In genomic region chr19:55901369-55902079, GRCh38 we compare ENCODE assay signal across 17 cellular contexts. TPM values are rescaled to one million over a fixed set of nuclear protein-coding genes. Genes with fewer than 3 reads are reported as not detected.
DNase-seq lines count a peak whose midpoint lies in the region; ATAC-seq and TF ChIP-seq lines count a peak whose summit lies in the region.
"Had no signal": no experiment of that assay in that cellular context is flagged by ENCODE, and none has a peak within 500 bp of the region (broad histone marks: within the 10 kb centered on the region; RNA-seq: fewer than 3 reads in every experiment).

No MANE protein-coding gene starts in this region.

- CTCF ChIA-PET in Panc1 (lab: Charles Lee) = no interaction called here

- ATAC-seq in Panc1 (peak; percentile 60), HG03432 (IDR thresholded peaks at IDR 0.05; ENCODE audit: unreplicated experiment) (no peak)

- H3K36me3 ChIP-seq in Panc1 (ENCODE audit: control insufficient read depth, insufficient read depth, low read length) (no peaks in the 10 kb centered on the region), neuron (ENCODE audit: insufficient read depth, low read length) (no peaks in the 10 kb centered on the region)
- H3K36me3 ChIP-seq: HAP-1 had no signal

- POLR2A ChIA-PET in Panc1 (lab: Charles Lee) = interaction anchor here (0.5 kb wide), 1 partner anchor 227 kb away, joined by 5 read pairs; no protein-coding TSS in a partner anchor

- intact Hi-C loops in Panc1 (cut with micrococcal nuclease; ENCODE audit: unreplicated experiment) = no loop called here

- H3K4me1 ChIP-seq in Panc1 (ENCODE audit: control insufficient read depth, insufficient read depth, low read length) (0 out of 2 replicates have a peak, but pooled peaks cover 3% of the 10 kb centered on the region), neuron (ENCODE audit: insufficient read depth, low read length) (peaks cover 9% of the 10 kb centered on the region)
- H3K4me1 ChIP-seq: A549, HAP-1 had no signal

- in situ Hi-C loops in Panc1 (cut with HindIII; ENCODE audit: low pct_unique_long_range_greater_than_20kb, low sequenced_read_pairs) = no loop called here

- DNase-seq in NCI-H2171 treated with DMSO at 0.1 percent for 48 hours (lab: John Stamatoyannopoulos, UW) = peak; percentile 32
- DNase-seq in NCI-H2171 (lab: John Stamatoyannopoulos, UW) = no peak
- no peak for DNase-seq in Panc1 (ENCODE audit: low read depth, low spot score)
- DNase-seq in stimulated activated CD4-positive, alpha-beta T cell treated with anti-CD3 and anti-CD28 coated beads, Interleukin-4, amount 100 ng/mL, for 4 hours = no peak
- DNase-seq in kidney glomerular epithelial cell (lab: John Stamatoyannopoulos, UW) = no peak
- DNase-seq: AML-193; CD4-positive, alpha-beta memory T cell; GM23248; IMR-90 had no signal

- TF ChIP-seq CTCF in Panc1 (IDR thresholded peaks at IDR 0.05) = no peak

- H3K9me3 ChIP-seq in Panc1 (ENCODE audit: control insufficient read depth, insufficient read depth, low read depth, low read length) = no peaks in the 10 kb centered on the region
- H3K9me3 ChIP-seq in neuron (ENCODE audit: low read length) = no peaks in the 10 kb centered on the region
- H3K9me3 ChIP-seq: A549, HAP-1 had no signal

- no TSS peak for BruUV-seq in Panc1 (replicated peaks; lab: Mats Ljungman, UMichigan)

- no peak overlapping the region for H3K4me3 ChIP-seq in Panc1 (ENCODE audit: low read depth in 2 of 2, low read length in 2 of 2)
- no peak overlapping the region for H3K4me3 ChIP-seq in neuron (ENCODE audit: low read length)
- H3K4me3 ChIP-seq: A549, GM23248, HAP-1 had no signal

- peak overlapping the region; percentile 10 for H2AFZ ChIP-seq in neuron (ENCODE audit: low read depth, low read length)
- H2AFZ ChIP-seq: GM23248 had no signal

- H3K27me3 ChIP-seq in Panc1 (ENCODE audit: control insufficient read depth, insufficient read depth, low read length) = no peaks in the 10 kb centered on the region; the same call in 1 of the 2 replicates
- no peaks in the 10 kb centered on the region for H3K27me3 ChIP-seq in neuron (ENCODE audit: insufficient read depth, low read length)

- no peak overlapping the region for H3K27ac ChIP-seq in Panc1 (ENCODE audit: low read length)
- H3K27ac ChIP-seq: 22Rv1, A549, C4-2B, GM23248 had no signal

RNA-seq across cellular contexts. Expression of gene NLRP13, which starts 30.6 kb away (rescaled TPM):
- total RNA-seq in Panc1 (2021; ENCODE audit: unreplicated experiment) = not detected
- not detected for polyA plus RNA-seq in Panc1 (2012; ENCODE audit: insufficient read length)
- total RNA-seq: CD4-positive, alpha-beta memory T cell; GM23248; H4; IMR-90 had no signal
- polyA plus RNA-seq: A549; BJ; CD4-positive, alpha-beta memory T cell; GM23248; IMR-90 had no signal

RNA-seq across cellular contexts. Expression of gene NLRP8, which starts 46.1 kb away (rescaled TPM):
- total RNA-seq in Panc1 (2021; ENCODE audit: unreplicated experiment) = not detected
- not detected for polyA plus RNA-seq in Panc1 (2012; ENCODE audit: insufficient read length)
- total RNA-seq: CD4-positive, alpha-beta memory T cell; GM23248; H4; IMR-90 had no signal
- polyA plus RNA-seq: A549; BJ; CD4-positive, alpha-beta memory T cell; GM23248; IMR-90 had no signal
